In the genomic region with DNA sequence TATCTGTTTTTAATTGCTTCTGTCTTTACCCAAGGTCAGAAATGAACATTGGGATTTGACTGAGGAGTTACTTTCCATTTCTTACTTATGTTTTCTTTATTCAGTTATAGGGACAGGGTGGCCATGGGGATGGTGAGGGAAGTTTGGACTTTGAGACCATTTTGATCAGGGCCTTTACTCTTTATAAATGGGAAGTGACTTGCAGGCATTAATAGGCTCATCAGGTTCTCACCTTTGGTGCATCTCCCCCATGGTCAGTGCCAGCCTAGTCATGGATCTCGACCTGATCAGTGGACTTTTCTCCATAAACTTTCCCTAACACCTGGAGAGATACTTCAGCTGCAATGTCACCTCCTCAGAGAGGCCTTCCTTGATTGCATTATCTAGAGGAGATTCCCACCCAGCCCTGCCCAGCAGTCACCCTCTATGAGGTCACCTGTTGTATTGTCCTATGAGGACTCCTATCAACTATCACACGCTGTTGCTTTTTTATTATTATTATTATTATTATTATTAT, we compare ENCODE assay signal across 27 cellular contexts. TPM values are rescaled to one million over a fixed set of nuclear protein-coding genes. Genes with fewer than 3 reads are reported as not detected.
DNase-seq lines count a peak whose midpoint lies in the region; ATAC-seq and TF ChIP-seq lines count a peak whose summit lies in the region.
"Had no signal": no experiment of that assay in that cellular context is flagged by ENCODE, and none has a peak within 500 bp of the region (broad histone marks: within the 10 kb centered on the region; RNA-seq: fewer than 3 reads in every experiment).

No MANE protein-coding gene starts in this region.

- H3K14ac ChIP-seq in trophoblast cell (ENCODE audit: low read length), result peak overlapping the region; percentile 60

- peak overlapping the region; percentile 75 for H2BK12ac ChIP-seq in trophoblast cell (ENCODE audit: low read length)

- H2AFZ ChIP-seq in ACC112 (ENCODE audit: low read length, unreplicated experiment), result peak overlapping the region; percentile 33
- H2AFZ ChIP-seq in trophoblast cell (ENCODE audit: insufficient read depth, low read length, poor library complexity), result no peak overlapping the region

- H3K36me3 ChIP-seq in ACC112 (ENCODE audit: insufficient read depth, low read length) (no peaks in the 10 kb centered on the region), RWPE2 (ENCODE audit: low read depth) (no peaks in the 10 kb centered on the region), gastroesophageal sphincter (no peaks in the 10 kb centered on the region), trophoblast cell (ENCODE audit: control insufficient read depth in 1 of 2, insufficient read depth in 2 of 2, low read length in 2 of 2) (no peaks in the 10 kb centered on the region), heart left ventricle (no peaks in the 10 kb centered on the region)
- H3K36me3 ChIP-seq: HAP-1, spleen had no signal

- no peak overlapping the region for H3K18ac ChIP-seq in trophoblast cell (ENCODE audit: low read length)

- 90 to 100% methylated on average over 1 to 2 of the region's 2 CpGs for WGBS in gastroesophageal sphincter (ENCODE audit: low coverage in 1 of 2), 2 donors
- WGBS in trophoblast cell (ENCODE audit: extremely low coverage, insufficient coverage, insufficient read length), result no CpG with 5 or more reads among the region's 2 CpGs
- WGBS in heart left ventricle, 4 donors, result 85 to 92% (median 88%) methylated on average over 2 of the region's 2 CpGs

- no peak overlapping the region for H3K9ac ChIP-seq in trophoblast cell (ENCODE audit: low read length)
- H3K9ac ChIP-seq: parathyroid adenoma had no signal

- peak overlapping the region; percentile 64 for H2AK5ac ChIP-seq in trophoblast cell (ENCODE audit: low read length)

- intact Hi-C loops in heart left ventricle (cut with DNase I), result no loop called here

- H3K79me2 ChIP-seq in ACC112 (ENCODE audit: control insufficient read depth, insufficient read depth, low read length, unreplicated experiment) (no peaks in the 10 kb centered on the region), trophoblast cell (ENCODE audit: control insufficient read depth, insufficient read depth, low read length, poor library complexity) (peaks cover 2% of the 10 kb centered on the region)
- H3K79me2 ChIP-seq: parathyroid adenoma had no signal

- H3K79me1 ChIP-seq in trophoblast cell (ENCODE audit: low read length), result peaks cover 45% of the 10 kb centered on the region

- no peak overlapping the region for H3K23ac ChIP-seq in trophoblast cell (ENCODE audit: low read length)

- ATAC-seq in RWPE2 (ENCODE audit: low read depth), result no peak
- ATAC-seq in gastroesophageal sphincter, result no peak
- ATAC-seq in heart left ventricle, result no peak
- ATAC-seq: activated CD8-positive, alpha-beta T cell treated with anti-CD3 and anti-CD28 coated beads for 36 hours; CD8-positive, alpha-beta T cell; effector memory CD8-positive, alpha-beta T cell; Right ventricle myocardium inferior; stimulated activated effector memory CD8-positive, alpha-beta T cell treated with anti-CD3 and anti-CD28 coated beads, Interleukin-12 subunit alpha, Interleukin-12 subunit beta, amount 100 ng/mL, for 72 hours; T-helper 17 cell had no signal

- peak overlapping the region; percentile 85 for H2BK120ac ChIP-seq in trophoblast cell (ENCODE audit: insufficient read depth, low read length, poor library complexity)

- H3K4me1 ChIP-seq in ACC112 (ENCODE audit: control insufficient read depth, insufficient read depth, low read length, unreplicated experiment) (peaks cover 7% of the 10 kb centered on the region), RWPE2 (ENCODE audit: insufficient read depth, poor library complexity, severe bottlenecking) (peaks cover 27% of the 10 kb centered on the region), gastroesophageal sphincter (peaks cover 0 to 10% (median 0%) of the 10 kb centered on the region in 3 donors), trophoblast cell (ENCODE audit: control insufficient read depth in 1 of 2, insufficient read depth in 2 of 2, low read length in 2 of 2) (peaks cover 17 to 19% of the 10 kb centered on the region in 2 experiments), heart left ventricle (peaks cover 0 to 8% (median 0%) of the 10 kb centered on the region in 12 donors)
- H3K4me1 ChIP-seq: parathyroid adenoma, spleen had no signal

- TF ChIP-seq POLR2A in gastroesophageal sphincter (IDR thresholded peaks at IDR 0.05) (no peak), heart left ventricle (IDR thresholded peaks at IDR 0.05) (no peak)

- DNase-seq in RWPE2 (ENCODE audit: low spot score) (no peak), trophoblast cell (no peak), heart left ventricle (no peak), NCI-H1930 (lab: John Stamatoyannopoulos, UW) (no peak), NK-92 (lab: John Stamatoyannopoulos, UW; ENCODE audit: unreplicated experiment) (no peak)
- no peak for DNase-seq in stimulated activated CD4-positive, alpha-beta T cell treated with anti-CD3 and anti-CD28 coated beads, Interleukin-4, amount 100 ng/mL, for 1 hour
- DNase-seq: 8988T; activated CD8-positive, alpha-beta T cell treated with anti-CD3 and anti-CD28 coated beads for 36 hours; aorta; caudate nucleus; CD8-positive, alpha-beta T cell; cortex of kidney; DMS153; effector memory CD8-positive, alpha-beta T cell; foreskin fibroblast; NCI-H1436; NCI-H82; stimulated activated CD4-positive, alpha-beta T cell treated with anti-CD3 and anti-CD28 coated beads, Interleukin-4, amount 100 ng/mL, for 24 hours; substantia nigra; T-helper 17 cell had no signal

- TF ChIP-seq EP300 in gastroesophageal sphincter (IDR thresholded peaks at IDR 0.05), result no peak

- H3K9me3 ChIP-seq in RWPE2 (ENCODE audit: severe bottlenecking), result no peaks in the 10 kb centered on the region
- H3K9me3 ChIP-seq in gastroesophageal sphincter, result no peaks in the 10 kb centered on the region
- H3K9me3 ChIP-seq in trophoblast cell (ENCODE audit: insufficient read depth, low read depth, low read length), result no peaks in the 10 kb centered on the region
- H3K9me3 ChIP-seq in heart left ventricle, result no peaks in the 10 kb centered on the region
- H3K9me3 ChIP-seq: HAP-1, spleen had no signal

- no peaks in the 10 kb centered on the region for H3K27me3 ChIP-seq in ACC112 (ENCODE audit: insufficient read depth, low read length)
- no peaks in the 10 kb centered on the region for H3K27me3 ChIP-seq in RWPE2 (ENCODE audit: insufficient read depth, poor library complexity, severe bottlenecking)
- no peaks in the 10 kb centered on the region for H3K27me3 ChIP-seq in gastroesophageal sphincter
- H3K27me3 ChIP-seq in trophoblast cell (ENCODE audit: insufficient read depth, low read length), result no peaks in the 10 kb centered on the region
- H3K27me3 ChIP-seq in heart left ventricle, result no peaks in the 10 kb centered on the region
- H3K27me3 ChIP-seq: spleen had no signal

- TF ChIP-seq CTCF in RWPE2 (IDR thresholded peaks at IDR 0.05; ENCODE audit: poor library complexity, severe bottlenecking) (no peak), gastroesophageal sphincter (IDR thresholded peaks at IDR 0.05) (no peak), heart left ventricle (IDR thresholded peaks at IDR 0.05) (no peak)

- H4K12ac ChIP-seq in trophoblast cell (ENCODE audit: low read depth, low read length), result no peak overlapping the region

- H4K91ac ChIP-seq in trophoblast cell (ENCODE audit: low read depth, low read length), result peak overlapping the region; percentile 63

- H2BK5ac ChIP-seq in trophoblast cell (ENCODE audit: low read depth, low read length, poor library complexity), result peak overlapping the region; percentile 51

- H3K4me3 ChIP-seq in ACC112 (ENCODE audit: low read depth, low read length), result no peak overlapping the region
- H3K4me3 ChIP-seq in RWPE2 (ENCODE audit: severe bottlenecking), result no peak overlapping the region
- H3K4me3 ChIP-seq in gastroesophageal sphincter, result no peak overlapping the region
- H3K4me3 ChIP-seq in trophoblast cell (ENCODE audit: low read depth, low read length), result no peak overlapping the region
- H3K4me3 ChIP-seq in heart left ventricle, result no peak overlapping the region
- H3K4me3 ChIP-seq: HAP-1, spleen had no signal

- H4K8ac ChIP-seq in trophoblast cell (ENCODE audit: low read depth, low read length), result peak overlapping the region; percentile 57

- H3K4me2 ChIP-seq in trophoblast cell (ENCODE audit: low read length), result no peak overlapping the region

- no peak overlapping the region for H3K4ac ChIP-seq in trophoblast cell (ENCODE audit: low read depth, low read length)

- H3K27ac ChIP-seq in ACC112 (ENCODE audit: low read depth, low read length), result no peak overlapping the region
- peak overlapping the region; percentile 55 for H3K27ac ChIP-seq in RWPE2 (ENCODE audit: poor library complexity, severe bottlenecking)
- peak overlapping the region in 3 of 4 donors; percentile 36 to 63 (median 52) for H3K27ac ChIP-seq in gastroesophageal sphincter
- peak overlapping the region; percentile 93 for H3K27ac ChIP-seq in trophoblast cell (ENCODE audit: low read depth, low read length)
- H3K27ac ChIP-seq in heart left ventricle, result no peak overlapping the region
- H3K27ac ChIP-seq: parathyroid adenoma, spleen had no signal

RNA-seq across cellular contexts. Expression of gene ZMYND8, which starts 16.8 kb away (rescaled TPM):
- total RNA-seq in gastroesophageal sphincter (10 to 100 TPM; 32.2 to 78.9 (median 54.4) TPM), heart left ventricle (10 to 100 TPM; 21.7 to 46.4 (median 28.9) TPM)
- polyA plus RNA-seq in trophoblast cell (2013), result 44.5 and 45.1 TPM in 2 replicates
- polyA plus RNA-seq in heart left ventricle, result 10 to 100 TPM; 11.3 to 11.9 TPM

Comparison
In these comparisons a context has a peak if more than half of its experiments do, and no peak if none do; other contexts are left out.
1. H3K27ac ChIP-seq: peak in RWPE2 (single experiment), gastroesophageal sphincter (3 of 4) and trophoblast cell (single experiment); none in ACC112 (single experiment) and heart left ventricle (0 of 12).